ENCODE assay signal across 9 cellular contexts in genomic region chr1:52636701-52637695, GRCh38. TPM values are rescaled to one million over a fixed set of nuclear protein-coding genes. Genes with fewer than 3 reads are reported as not detected.
DNase-seq lines count a peak whose midpoint lies in the region; ATAC-seq and TF ChIP-seq lines count a peak whose summit lies in the region.
"Had no signal": no experiment of that assay in that cellular context is flagged by ENCODE, and none has a peak within 500 bp of the region (broad histone marks: within the 10 kb centered on the region; RNA-seq: fewer than 3 reads in every experiment).

No MANE protein-coding gene starts in this region.

- H3K4me1 ChIP-seq in BLaER1 treated with 17β-estradiol and CSF1 and Interleukin-3, amounts not matched to agents 10 nM and 100 nM, result peaks cover 44 to 97% (median 94%) of the 10 kb centered on the region in 10 experiments

- H3K36me3 ChIP-seq in BLaER1 treated with 17β-estradiol and CSF1 and Interleukin-3, amounts not matched to agents 10 nM and 100 nM, result peaks cover 0 to 27% (median 11%) of the 10 kb centered on the region in 11 experiments; a peak in 11 of 22 replicates

- peak; percentile 72 to 73 for DNase-seq in activated CD4-positive, alpha-beta T cell treated with anti-CD3 and anti-CD28 coated beads for 4 hours
- DNase-seq in germinal center (ENCODE audit: low spot score), result peak; percentile 79
- peak; percentile 45 to 47 for DNase-seq in stimulated activated CD8-positive, alpha-beta memory T cell treated with anti-CD3 and anti-CD28 coated beads, Interleukin-7, amount 100 ng/mL, for 1 hour (ENCODE audit: low read depth in 2 of 2)
- DNase-seq in chondrocyte (ENCODE audit: low spot score), result no peak
- no peak for DNase-seq in NCI-H1694 (lab: John Stamatoyannopoulos, UW)

- ATAC-seq in GM19452 (IDR thresholded peaks at IDR 0.05; ENCODE audit: unreplicated experiment) (peak; percentile 72), HG03520 (IDR thresholded peaks at IDR 0.05; ENCODE audit: unreplicated experiment) (peak; percentile 70)

- H3K36me3 Mint-ChIP-seq in chondrocyte (ENCODE audit: low read depth), result peaks cover 1% of the 10 kb centered on the region

- H3K4me1 Mint-ChIP-seq in chondrocyte (ENCODE audit: low read depth), result peaks cover 13% of the 10 kb centered on the region

- H3K27ac ChIP-seq in BLaER1 treated with 17β-estradiol and CSF1 and Interleukin-3, amounts not matched to agents 10 nM and 100 nM, result peak overlapping the region in 10 of 11 experiments; percentile 65 to 99 (median 97); a peak in 20 of 22 replicates

- peak overlapping the region in 7 of 10 experiments; percentile 30 to 41 (median 37); a peak in 9 of 20 replicates for H3K4me3 ChIP-seq in BLaER1 treated with 17β-estradiol and CSF1 and Interleukin-3, amounts not matched to agents 10 nM and 100 nM
- H3K4me3 ChIP-seq: dorsolateral prefrontal cortex had no signal

- peak overlapping the region in 10 of 11 experiments; percentile 49 to 89 (median 84); a peak in 20 of 22 replicates for H3K9ac ChIP-seq in BLaER1 treated with 17β-estradiol and CSF1 and Interleukin-3, amounts not matched to agents 10 nM and 100 nM

- peaks cover 0 to 18% (median 0%) of the 10 kb centered on the region in 11 experiments; a peak in 1 of 22 replicates for H3K9me3 ChIP-seq in BLaER1 treated with 17β-estradiol and CSF1 and Interleukin-3, amounts not matched to agents 10 nM and 100 nM (replicated peaks in 1 of 11)

- H3K9me3 Mint-ChIP-seq in chondrocyte (ENCODE audit: low read depth), result no peaks in the 10 kb centered on the region

- H3K4me2 ChIP-seq in BLaER1 treated with 17β-estradiol and CSF1 and Interleukin-3, amounts not matched to agents 10 nM and 100 nM, result peak overlapping the region; percentile 66 to 96 (median 84)

- no peak overlapping the region for H3K4me3 Mint-ChIP-seq in chondrocyte (ENCODE audit: unreplicated experiment)

- H3K27me3 ChIP-seq in BLaER1 treated with 17β-estradiol and CSF1 and Interleukin-3, amounts not matched to agents 10 nM and 100 nM, result peaks cover 0 to 20% (median 0%) of the 10 kb centered on the region in 11 experiments; a peak in 5 of 22 replicates

- no peak for TF ChIP-seq CTCF in chondrocyte (IDR thresholded peaks at IDR 0.05)

- H4K20me1 ChIP-seq in BLaER1 treated with 17β-estradiol and CSF1 and Interleukin-3, amounts not matched to agents 10 nM and 100 nM, result no peaks in the 10 kb centered on the region

- H3K27ac Mint-ChIP-seq in chondrocyte (ENCODE audit: unreplicated experiment), result no peak overlapping the region

- H3K27me3 Mint-ChIP-seq in chondrocyte (ENCODE audit: low read depth), result peaks cover 15% of the 10 kb centered on the region

RNA-seq across cellular contexts. Expression of gene SHISAL2A, which starts 4.0 kb away (rescaled TPM):
- 0.24 TPM in 1 of 3 replicates, not detected in the others for total RNA-seq in chondrocyte

RNA-seq across cellular contexts. Expression of gene GPX7, which starts 34.8 kb away (rescaled TPM):
- total RNA-seq in chondrocyte, result 43.7 to 83.8 TPM (median 82.9 TPM) in 3 replicates

Comparison
In these comparisons a context has a peak if more than half of its experiments do, and no peak if none do; other contexts are left out.
1. DNase-seq: peak in activated CD4-positive, alpha-beta T cell treated with anti-CD3 and anti-CD28 coated beads for 4 hours (2 of 2), germinal center (single experiment) and stimulated activated CD8-positive, alpha-beta memory T cell treated with anti-CD3 and anti-CD28 coated beads, Interleukin-7, amount 100 ng/mL, for 1 hour (2 of 2); none in chondrocyte (single experiment) and NCI-H1694 (single experiment).